In genomic region chr7:92528958-92529264, GRCh38 we compare ENCODE assay signal across 8 cellular contexts. TPM values are rescaled to one million over a fixed set of nuclear protein-coding genes. Genes with fewer than 3 reads are reported as not detected.
DNase-seq lines count a peak whose midpoint lies in the region; ATAC-seq and TF ChIP-seq lines count a peak whose summit lies in the region.

No MANE protein-coding gene starts in this region.

- WGBS in psoas muscle, 3 donors = 0 to 1% (median 1%) methylated on average over 13 of the region's 13 CpGs

- H3K4me3 ChIP-seq in NB4 (ENCODE audit: low read depth, low read length) = peak overlapping the region; percentile 67
- peak overlapping the region; percentile 100 for H3K4me3 ChIP-seq in epithelial cell of esophagus (ENCODE audit: low read length)
- H3K4me3 ChIP-seq in psoas muscle = peak overlapping the region; percentile 86

- ATAC-seq in GM21390 (IDR thresholded peaks at IDR 0.05; ENCODE audit: unreplicated experiment) (peak; percentile 5), psoas muscle (peak in 2 of 4 donors; percentile 4 to 27), GM21367 (IDR thresholded peaks at IDR 0.05; ENCODE audit: unreplicated experiment) (no peak)

- peaks cover 17% of the 10 kb centered on the region for H3K4me1 ChIP-seq in psoas muscle

- intact Hi-C loops in psoas muscle (cut with DNase I) = loop anchor here in 1 of 2 donors (5.0 kb wide), 1 partner anchor 82 kb away; the partner anchor contains the start of gene GATAD1

- TF ChIP-seq CTCF in NB4 (IDR thresholded peaks at IDR 0.05; ENCODE audit: low read depth, low read length) (no peak), epithelial cell of esophagus (IDR thresholded peaks at IDR 0.05; ENCODE audit: insufficient read depth, low read depth, low read length, missing control alignments) (no peak), psoas muscle (IDR thresholded peaks at IDR 0.05) (no peak)

- H3K27ac ChIP-seq in psoas muscle = peak overlapping the region; percentile 95

- peaks cover 11 to 42% of the 10 kb centered on the region in 2 donors for H3K36me3 ChIP-seq in psoas muscle (ENCODE audit: insufficient read depth in 1 of 2, low read depth in 1 of 2)

- TF ChIP-seq POLR2A in NB4 (IDR thresholded peaks at IDR 0.05; ENCODE audit: extremely low read depth, insufficient read length) = no peak

- no peaks in the 10 kb centered on the region for H3K27me3 ChIP-seq in psoas muscle (ENCODE audit: insufficient read depth in 3 of 3, low read length in 2 of 3)

- DNase-seq in NB4 (ENCODE audit: low read depth) = no peak
- DNase-seq in epithelial cell of esophagus (ENCODE audit: low read depth) = no peak
- no peak for DNase-seq in psoas muscle
- DNase-seq in amniotic stem cell (lab: John Stamatoyannopoulos, UW) = no peak
- DNase-seq in NCI-H446 treated with DMSO at 0.1 percent for 48 hours (lab: John Stamatoyannopoulos, UW) = no peak
- no peak for DNase-seq in NCI-H187 treated with DMSO at 0.1 percent for 48 hours (lab: John Stamatoyannopoulos, UW)

- no peaks in the 10 kb centered on the region for H3K9me3 ChIP-seq in psoas muscle

RNA-seq across cellular contexts. Expression of gene RBM48, which starts 0.3 kb away (rescaled TPM):
- total RNA-seq in psoas muscle = 10 to 100 TPM in 2 of 4 donors, 1 to 10 TPM in 2; 7.7 to 15.8 (median 10.3) TPM
- 10 to 100 TPM in 2 of 3 donors, 1 to 10 TPM in 1; 9.2 to 28.0 (median 12.7) TPM for polyA plus RNA-seq in psoas muscle

RNA-seq across cellular contexts. Expression of gene PEX1, which starts 0.6 kb away (rescaled TPM):
- 10 to 100 TPM; 11.1 to 14.2 (median 11.8) TPM for total RNA-seq in psoas muscle
- polyA plus RNA-seq in psoas muscle = 1 to 10 TPM; 3.9 to 7.5 (median 6.7) TPM

RNA-seq across cellular contexts. Expression of gene ERVW-1, which starts 51.2 kb away (rescaled TPM):
- total RNA-seq in psoas muscle = not detected
- polyA plus RNA-seq in psoas muscle = under 1 TPM in 1 of 3 donors, not detected in 2; 0.03 TPM
